20 cellular contexts compared by ENCODE assay signal in genomic region chr20:44081888-44082287, GRCh38.
DNase-seq lines count a peak whose midpoint lies in the region; ATAC-seq, FAIRE-seq and TF ChIP-seq lines count a peak whose summit lies in the region.
"Had no signal": no experiment of that assay in that cellular context is flagged by ENCODE, and none has a peak within 500 bp of the region (broad histone marks: within the 10 kb centered on the region; RNA-seq: fewer than 3 reads in every experiment).

No MANE protein-coding gene starts in this region.

- TF ChIP-seq RAD21 in HepG2 (CRISPR knock-in tag; IDR thresholded peaks at IDR 0.05) = no peak

- H3K4me2 ChIP-seq in HepG2 (ENCODE audit: low read depth, low read length) = no peak overlapping the region
- H3K4me2 ChIP-seq: A549 had no signal

- H3K9me3 ChIP-seq in HepG2 (ENCODE audit: low read length) = no peaks in the 10 kb centered on the region
- H3K9me3 ChIP-seq in right lobe of liver = no peaks in the 10 kb centered on the region
- H3K9me3 ChIP-seq: A549, Caco-2 had no signal

- peaks cover 3% of the 10 kb centered on the region for H3K27me3 Mint-ChIP-seq in stimulated activated memory B cell treated with anti-CD40 and anti-IgM and Interleukin-4, amounts not matched to agents 10 μg/mL and 1 μg/mL and 100 μg/mL, for 72 hours
- H3K27me3 Mint-ChIP-seq: CD4-positive, alpha-beta T cell had no signal

- H3K36me3 Mint-ChIP-seq in stimulated activated memory B cell treated with anti-CD40 and anti-IgM and Interleukin-4, amounts not matched to agents 10 μg/mL and 1 μg/mL and 100 μg/mL, for 72 hours = no peaks in the 10 kb centered on the region

- no peak for TF ChIP-seq CTCF in HepG2 (CRISPR knock-in tag; IDR thresholded peaks at IDR 0.05)
- TF ChIP-seq CTCF in right lobe of liver (IDR thresholded peaks at IDR 0.05) = no peak

- no TSS peak for BruUV-seq in HepG2 (replicated peaks; lab: Mats Ljungman, UMichigan)

- in situ Hi-C loops in HepG2 (cut with HindIII; ENCODE audit: extremely low pct_ligation_motif_present, low pct_unique_long_range_greater_than_20kb) = loop anchor here (5.0 kb wide), 2 partner anchors 330 to 635 kb away; no protein-coding TSS in a partner anchor

- H3K9me3 Mint-ChIP-seq in stimulated activated memory B cell treated with anti-CD40 and anti-IgM and Interleukin-4, amounts not matched to agents 10 μg/mL and 1 μg/mL and 100 μg/mL, for 72 hours = no peaks in the 10 kb centered on the region
- H3K9me3 Mint-ChIP-seq: CD4-positive, alpha-beta T cell; HFFc6 had no signal

- ATAC-seq in HepG2 (no peak), right lobe of liver (no peak), HG03460 (IDR thresholded peaks at IDR 0.05; ENCODE audit: unreplicated experiment) (no peak)
- no peak for ATAC-seq in stimulated activated memory B cell treated with anti-CD40 and anti-IgM and Interleukin-4, amounts not matched to agents 10 μg/mL and 1 μg/mL and 100 μg/mL, for 72 hours
- ATAC-seq: HCT116 had no signal

- H3K4me3 Mint-ChIP-seq in stimulated activated memory B cell treated with anti-CD40 and anti-IgM and Interleukin-4, amounts not matched to agents 10 μg/mL and 1 μg/mL and 100 μg/mL, for 72 hours = no peak overlapping the region
- H3K4me3 Mint-ChIP-seq: CD4-positive, alpha-beta T cell; HFFc6 had no signal

- no peak overlapping the region for H3K9ac ChIP-seq in HepG2 (ENCODE audit: insufficient read depth, low read depth, low read length)

- CTCF ChIA-PET in HepG2 (lab: Yijun Ruan, JAX; ENCODE audit: low intra/inter-chr PET ratio, low total read pairs) = interaction anchor here (3.6 kb wide), 1 partner anchor 26 kb away, joined by 57 read pairs; no protein-coding TSS in a partner anchor

- H3K4me1 ChIP-seq in HepG2 (ENCODE audit: insufficient read depth, low read length) (no peaks in the 10 kb centered on the region), right lobe of liver (no peaks in the 10 kb centered on the region)
- H3K4me1 ChIP-seq: A549, Caco-2 had no signal

- H3K27ac ChIP-seq in HepG2 (ENCODE audit: extremely low read length, insufficient read depth, low read length) = no peak overlapping the region
- H3K27ac ChIP-seq in right lobe of liver = no peak overlapping the region
- H3K27ac ChIP-seq: 22Rv1, A549, C4-2B had no signal

- peak overlapping the region; percentile 63 for H3K27ac Mint-ChIP-seq in stimulated activated memory B cell treated with anti-CD40 and anti-IgM and Interleukin-4, amounts not matched to agents 10 μg/mL and 1 μg/mL and 100 μg/mL, for 72 hours
- H3K27ac Mint-ChIP-seq: CD4-positive, alpha-beta T cell had no signal

- no peaks in the 10 kb centered on the region for H3K79me2 ChIP-seq in HepG2 (ENCODE audit: insufficient read depth, low read length)

- H2AFZ ChIP-seq in HepG2 (ENCODE audit: low read length) = no peak overlapping the region

- intact Hi-C loops in HepG2 (cut with micrococcal nuclease; ENCODE audit: unreplicated experiment) = no loop called here
- intact Hi-C loops in right lobe of liver (cut with DNase I) = loop anchor here (5.0 kb wide), 2 partner anchors 330 to 635 kb away; no protein-coding TSS in a partner anchor

- POLR2A ChIA-PET in HepG2 (lab: Yijun Ruan, JAX) = no interaction called here

- no peak for TF ChIP-seq POLR2A in HepG2 (IDR thresholded peaks at IDR 0.05; ENCODE audit: insufficient read depth in 1 of 2, low read depth in 2 of 2, low read length in 2 of 2)
- no peak for TF ChIP-seq POLR2A in right lobe of liver (IDR thresholded peaks at IDR 0.05)

- H3K36me3 ChIP-seq in HepG2 (replicated peaks in 1 of 2; ENCODE audit: control insufficient read depth in 1 of 2, insufficient read depth in 2 of 2, low read length in 2 of 2) (no peaks in the 10 kb centered on the region), right lobe of liver (no peaks in the 10 kb centered on the region)

- WGBS in HepG2 (ENCODE audit: low lambda C conversion rate) = 15% methylated on average over 5 of the region's 5 CpGs
- 14% methylated on average over 1 of the region's 5 CpGs for WGBS in right lobe of liver (ENCODE audit: insufficient coverage, low coverage, low lambda C conversion rate, missing lambda C conversion rate)

- peaks cover 6% of the 10 kb centered on the region for H3K4me1 Mint-ChIP-seq in stimulated activated memory B cell treated with anti-CD40 and anti-IgM and Interleukin-4, amounts not matched to agents 10 μg/mL and 1 μg/mL and 100 μg/mL, for 72 hours

- DNase-seq in DMS 273 (lab: John Stamatoyannopoulos, UW; ENCODE audit: unreplicated experiment) (peak; percentile 11), DMS 273 treated with DMSO at 0.1 percent for 48 hours (lab: John Stamatoyannopoulos, UW) (no peak), HepG2 (ENCODE audit: low spot score) (no peak), right lobe of liver (no peak), hepatic stellate cell (ENCODE audit: low spot score) (no peak)
- DNase-seq: AML-193; Caco-2; CD4-positive, alpha-beta T cell; DMS79 treated with DMSO at 0.1 percent for 48 hours; GF-D8; GOT3; H7; HFFc6 had no signal

- TF ChIP-seq EP300 in HepG2 (IDR thresholded peaks at IDR 0.05; ENCODE audit: low read depth in 2 of 2, low read length in 2 of 2) (no peak), HepG2 (CRISPR knock-in tag; IDR thresholded peaks at IDR 0.05; ENCODE audit: borderline replicate concordance) (no peak)

- H3K27me3 ChIP-seq in HepG2 (ENCODE audit: control insufficient read depth in 1 of 2, insufficient read depth in 2 of 2, low read length in 2 of 2) (peaks cover 3 to 54% of the 10 kb centered on the region in 2 experiments; a peak in 3 of 5 replicates), right lobe of liver (no peaks in the 10 kb centered on the region)

- H3K4me3 ChIP-seq in HepG2 (replicated peaks in 1 of 3; ENCODE audit: insufficient read depth in 1 of 3, low read depth in 2 of 3, low read length in 3 of 3) = no peak overlapping the region
- no peak overlapping the region for H3K4me3 ChIP-seq in right lobe of liver
- H3K4me3 ChIP-seq: A549 had no signal

- FAIRE-seq in HepG2 (lab: Jason Lieb, UNC) = no peak
- FAIRE-seq: A549, D721Med had no signal

- no peaks in the 10 kb centered on the region for H4K20me1 ChIP-seq in HepG2 (ENCODE audit: insufficient read depth, low read length)

TF ChIP-seq in HepG2, 621 proteins besides CTCF, POLR2A, EP300 and RAD21:
- peak; percentile 53; the same call in 1 of the 2 replicates for TF ChIP-seq ZNF629 (CRISPR knock-in tag; conservative IDR thresholded peaks at IDR 0.05)
- no peak for TF ChIP-seq ZBTB43 (CRISPR knock-in tag; conservative IDR thresholded peaks at IDR 0.05)
TF ChIP-seq in HepG2: peak in this region for 1.
